Comparison of ENCODE assay signal across 1 cellular context in genomic region chrX:134932528-134933217, GRCh38.
TF ChIP-seq lines count a peak whose summit lies in the region.

No MANE protein-coding gene starts in this region.

TF ChIP-seq in SK-N-SH treated with all-trans-retinoic acid at 6 μM for 48 hours, 23 proteins besides CTCF, POLR2A, EP300 and RAD21 (continued from another document):
- TF ChIP-seq TSHZ2 (CRISPR knock-in tag; IDR thresholded peaks at IDR 0.05) (no peak), SNAI2 (CRISPR knock-in tag; IDR thresholded peaks at IDR 0.05) (no peak), PPARA (CRISPR knock-in tag; IDR thresholded peaks at IDR 0.05; ENCODE audit: borderline replicate concordance) (no peak)
